19 cellular contexts compared by ENCODE assay signal in genomic region chr9:73565026-73565425, GRCh38.
"Had no signal": no experiment of that assay in that cellular context is flagged by ENCODE, and none has a peak within 500 bp of the region (broad histone marks: within the 10 kb centered on the region; RNA-seq: fewer than 3 reads in every experiment).

No MANE protein-coding gene starts in this region.

- H3K27ac ChIP-seq: epithelial cell of prostate, hepatocyte, left ventricle myocardium inferior, prostate gland, right lobe of liver had no signal

- H3K27me3 Mint-ChIP-seq: activated naive CD8-positive, alpha-beta T cell; stimulated activated naive CD8-positive, alpha-beta T cell treated with anti-CD3 and anti-CD28 coated beads, Interleukin-15, Interleukin-2, amounts not matched to agents 100 ng/mL and 50 ng/mL, for 24 hours; type B pancreatic cell had no signal

- H3K27ac Mint-ChIP-seq: activated CD8-positive, alpha-beta T cell treated with anti-CD3 and anti-CD28 coated beads, Interleukin-2, amount 10 ng/mL, durations not matched to agents 7 days and 5 days; activated naive CD8-positive, alpha-beta T cell; natural killer cell; stimulated activated naive CD8-positive, alpha-beta T cell treated with anti-CD3 and anti-CD28 coated beads, Interleukin-15, Interleukin-2, amounts not matched to agents 100 ng/mL and 50 ng/mL, for 24 hours; T-helper 1 cell treated with Interleukin-12 subunit alpha and Interleukin-12 subunit beta and Interleukin-4 antibody, amounts not matched to agents 30 μg/mL and 1 μg/mL, for 36 hours; type B pancreatic cell; WTC11 had no signal

- H3K4me3 ChIP-seq: hepatocyte, left ventricle myocardium inferior, prostate gland, right lobe of liver had no signal

- H3K79me2 ChIP-seq: hepatocyte had no signal

- H2AFZ ChIP-seq: hepatocyte had no signal

- H3K9me3 Mint-ChIP-seq: T-helper 1 cell treated with Interleukin-12 subunit alpha and Interleukin-12 subunit beta and Interleukin-4 antibody, amounts not matched to agents 30 μg/mL and 1 μg/mL, for 36 hours; type B pancreatic cell had no signal

- H3K4me2 ChIP-seq: hepatocyte had no signal

- H3K4me1 ChIP-seq: left ventricle myocardium inferior, prostate gland, right lobe of liver had no signal

- H3K36me3 ChIP-seq: left ventricle myocardium inferior, prostate gland, right lobe of liver had no signal

- DNase-seq: activated CD4-positive, alpha-beta T cell treated with anti-CD3 and anti-CD28 coated beads for 48 hours; activated CD8-positive, alpha-beta memory T cell treated with anti-CD3 and anti-CD28 coated beads, Interleukin-2, amount 50 U/mL, for 4 hours; activated CD8-positive, alpha-beta T cell treated with anti-CD3 and anti-CD28 coated beads, Interleukin-2, amount 10 ng/mL, durations not matched to agents 7 days and 5 days; activated gamma-delta T cell; activated T-cell treated with anti-CD3 and anti-CD28 coated beads, Interleukin-2, amount 50 U/mL, for 48 hours; amygdala; kidney; left ventricle myocardium inferior; natural killer cell; right lobe of liver had no signal

- H3K4me3 Mint-ChIP-seq: activated CD8-positive, alpha-beta T cell treated with anti-CD3 and anti-CD28 coated beads, Interleukin-2, amount 10 ng/mL, durations not matched to agents 7 days and 5 days; activated naive CD8-positive, alpha-beta T cell; natural killer cell; stimulated activated naive CD8-positive, alpha-beta T cell treated with anti-CD3 and anti-CD28 coated beads, Interleukin-15, Interleukin-2, amounts not matched to agents 100 ng/mL and 50 ng/mL, for 24 hours; T-helper 1 cell treated with Interleukin-12 subunit alpha and Interleukin-12 subunit beta and Interleukin-4 antibody, amounts not matched to agents 30 μg/mL and 1 μg/mL, for 36 hours; type B pancreatic cell; WTC11 had no signal

- FAIRE-seq: bronchial epithelial cell, kidney had no signal

- H3K36me3 Mint-ChIP-seq: activated naive CD8-positive, alpha-beta T cell; type B pancreatic cell had no signal

- H3K9me3 ChIP-seq: prostate gland, right lobe of liver had no signal

- H3K27me3 ChIP-seq: hepatocyte, right lobe of liver had no signal

- H3K4me1 Mint-ChIP-seq: natural killer cell, WTC11 had no signal

- ATAC-seq: activated CD8-positive, alpha-beta T cell treated with anti-CD3 and anti-CD28 coated beads, Interleukin-2, amount 10 ng/mL, durations not matched to agents 7 days and 5 days; natural killer cell had no signal
